ENCODE assay signal across 5 cellular contexts in genomic region chr10:128326251-128326650, GRCh38.
"Had no signal": no experiment of that assay in that cellular context is flagged by ENCODE, and none has a peak within 500 bp of the region (broad histone marks: within the 10 kb centered on the region; RNA-seq: fewer than 3 reads in every experiment).

No MANE protein-coding gene starts in this region.

- ATAC-seq: K562 had no signal

- H2AFZ ChIP-seq: GM23248 had no signal

- H3K27ac ChIP-seq: GM23248 had no signal

- H3K4me3 ChIP-seq: GM23248, K562 had no signal

- H3K4me3 Mint-ChIP-seq: H9 had no signal

- DNase-seq: GM23248, H9, HCEC 1CT, IMR-90 had no signal

- H3K27ac Mint-ChIP-seq: H9 had no signal
